9 cellular contexts compared by ENCODE assay signal in the genomic region with DNA sequence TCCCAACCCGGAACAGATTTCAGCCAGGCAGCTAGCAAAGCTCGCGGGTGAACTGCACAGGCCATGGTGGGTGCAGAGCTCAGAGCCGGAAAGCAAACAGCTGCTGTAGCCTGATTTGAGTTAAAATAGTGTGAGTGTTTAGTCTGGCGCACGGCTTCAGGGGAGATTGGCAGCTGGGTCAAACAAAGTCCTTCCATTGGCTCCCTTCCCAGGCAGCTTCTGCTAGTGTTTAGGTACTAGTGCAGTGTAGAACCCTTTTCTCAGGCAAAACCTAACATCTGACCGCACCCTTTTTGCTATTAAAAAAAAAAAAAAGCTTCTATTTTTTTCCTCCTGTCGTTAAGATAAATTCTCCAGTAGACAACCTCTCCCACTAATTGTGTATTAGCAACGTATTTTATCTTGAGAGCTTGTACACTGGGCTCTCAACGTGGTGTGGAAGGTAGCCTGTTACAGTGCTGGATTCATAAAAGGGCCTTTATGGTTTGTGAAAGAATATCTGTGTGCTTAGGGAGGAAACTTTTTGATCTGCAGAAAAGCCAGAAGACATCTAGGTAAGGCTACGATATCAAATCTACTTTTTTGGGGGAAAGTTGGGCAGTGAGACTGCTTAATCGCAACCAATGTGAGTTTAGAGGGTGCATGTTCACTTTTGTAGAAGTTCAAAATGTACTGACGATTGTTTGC.
DNase-seq lines count a peak whose midpoint lies in the region; ATAC-seq and TF ChIP-seq lines count a peak whose summit lies in the region.
"Had no signal": no experiment of that assay in that cellular context is flagged by ENCODE, and none has a peak within 500 bp of the region (broad histone marks: within the 10 kb centered on the region; RNA-seq: fewer than 3 reads in every experiment).

No MANE protein-coding gene starts in this region.

- WGBS in lower leg skin, 2 donors: 19 to 23% methylated on average over 13 of the region's 13 CpGs
- 22 to 26% methylated on average over 6 to 13 of the region's 13 CpGs for WGBS in transverse colon (ENCODE audit: low coverage in 1 of 2), 2 donors

- DNase-seq in NCI-H1417 treated with DMSO at 0.1 percent for 48 hours (lab: John Stamatoyannopoulos, UW) (peak; percentile 44), cerebellar cortex (ENCODE audit: low spot score) (peak; percentile 79), lower leg skin (ENCODE audit: low spot score in 2 of 2) (peak; percentile 55 to 86), transverse colon (peak; percentile 12)
- DNase-seq in activated CD4-positive, alpha-beta T cell treated with anti-CD3 and anti-CD28 coated beads, Interleukin-2, amount 50 U/mL, for 48 hours: no peak

- no peaks in the 10 kb centered on the region for H3K9me3 ChIP-seq in transverse colon

- peak overlapping the region; percentile 35 to 76 (median 61) for H3K27ac ChIP-seq in transverse colon

- H3K4me1 ChIP-seq in transverse colon: peaks cover 0 to 6% (median 0%) of the 10 kb centered on the region in 4 donors

- H3K4me3 ChIP-seq in lower leg skin (ENCODE audit: low read depth, poor library complexity, severe bottlenecking): no peak overlapping the region
- peak overlapping the region in 2 of 4 donors; percentile 10 to 22 for H3K4me3 ChIP-seq in transverse colon
- H3K4me3 ChIP-seq: K562 had no signal

- TF ChIP-seq EP300 in transverse colon (IDR thresholded peaks at IDR 0.05; ENCODE audit: low read depth): no peak

- in situ Hi-C loops in transverse colon (cut with MboI; ENCODE audit: low pct_ligation_motif_present in 1 of 4, low pct_unique_long_range_greater_than_20kb in 1 of 4, low sequenced_read_pairs in 3 of 4): no loop called here

- intact Hi-C loops in lower leg skin (cut with DNase I; ENCODE audit: low total_unique reads) (no loop called here), transverse colon (cut with DNase I; ENCODE audit: low total_unique reads) (no loop called here)

- no peak for TF ChIP-seq POLR2A in lower leg skin (IDR thresholded peaks at IDR 0.05)
- no peak for TF ChIP-seq POLR2A in transverse colon (IDR thresholded peaks at IDR 0.05)

- no peaks in the 10 kb centered on the region for H3K36me3 ChIP-seq in transverse colon

- TF ChIP-seq CTCF in lower leg skin (IDR thresholded peaks at IDR 0.05): no peak
- TF ChIP-seq CTCF in transverse colon (IDR thresholded peaks at IDR 0.05): no peak

- ATAC-seq in HG03354 (IDR thresholded peaks at IDR 0.05; ENCODE audit: poor library complexity, severe bottlenecking, unreplicated experiment): no peak
- no peak for ATAC-seq in GM21619 (IDR thresholded peaks at IDR 0.05; ENCODE audit: unreplicated experiment)
- no peak for ATAC-seq in HG02938 (IDR thresholded peaks at IDR 0.05; ENCODE audit: unreplicated experiment)
- ATAC-seq: K562 had no signal

- no peaks in the 10 kb centered on the region for H3K27me3 ChIP-seq in transverse colon

Comparison
In these comparisons a context has a peak if more than half of its experiments do, and no peak if none do; other contexts are left out.
1. DNase-seq: peak in NCI-H1417 treated with DMSO at 0.1 percent for 48 hours (single experiment), cerebellar cortex (single experiment), lower leg skin (2 of 2) and transverse colon (single experiment); none in activated CD4-positive, alpha-beta T cell treated with anti-CD3 and anti-CD28 coated beads, Interleukin-2, amount 50 U/mL, for 48 hours (0 of 2).